In the genomic region with DNA sequence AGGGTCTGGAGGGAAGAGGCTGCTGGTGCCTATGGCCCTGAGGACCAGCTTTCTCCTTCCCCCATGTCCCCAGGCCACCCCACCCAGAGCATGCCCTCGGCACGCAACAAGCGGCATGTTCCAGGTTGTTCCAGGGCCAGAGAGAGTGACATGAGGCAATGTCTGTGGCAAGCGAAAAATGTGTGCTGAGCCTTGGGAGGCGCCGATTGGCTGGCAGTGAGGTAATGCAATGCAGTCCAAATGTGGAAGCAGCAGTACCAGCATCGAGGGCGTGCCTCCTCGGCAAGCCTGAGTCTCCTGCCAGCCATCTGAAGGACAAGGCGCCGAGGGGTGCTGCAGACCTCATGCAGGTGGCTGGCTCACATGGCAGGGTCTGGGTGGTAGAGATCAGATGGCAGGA, we compare ENCODE assay signal across 17 cellular contexts.
"Had no signal": no experiment of that assay in that cellular context is flagged by ENCODE, and none has a peak within 500 bp of the region (broad histone marks: within the 10 kb centered on the region; RNA-seq: fewer than 3 reads in every experiment).

No MANE protein-coding gene starts in this region.

- H3K79me2 ChIP-seq: parathyroid adenoma had no signal

- H3K4me2 ChIP-seq: neural progenitor cell had no signal

- H3K9me3 ChIP-seq: gastroesophageal sphincter, thyroid gland, uterus had no signal

- H2AFZ ChIP-seq: neural progenitor cell, parathyroid adenoma had no signal

- H3K27me3 ChIP-seq: brain microvascular endothelial cell, neural progenitor cell, thyroid gland, uterus had no signal

- H3K36me3 ChIP-seq: brain microvascular endothelial cell, gastroesophageal sphincter, neural progenitor cell, thyroid gland, uterus had no signal

- H3K4me3 ChIP-seq: gastroesophageal sphincter, neural progenitor cell, thyroid gland, uterus had no signal

- DNase-seq: activated B cell treated with CpG ODN at 0.5 μM for 24 hours; activated CD4-positive, alpha-beta T cell treated with anti-CD3 and anti-CD28 coated beads, Interleukin-2, amount 10 ng/mL, durations not matched to agents 24 days and 14 days; activated CD8-positive, alpha-beta memory T cell treated with anti-CD3 and anti-CD28 coated beads, Interleukin-2, amount 50 U/mL, for 48 hours; activated gamma-delta T cell treated with Interleukin-2 at 50 U/mL for 16 hours; activated T-cell treated with anti-CD3 and anti-CD28 coated beads, Interleukin-2, amount 50 U/mL, for 72 hours; brain microvascular endothelial cell; erythroblast; islet precursor cell; naive B cell; stimulated activated CD4-positive, alpha-beta T cell treated with anti-CD3 and anti-CD28 coated beads, Interleukin-2, amount 100 ng/mL, for 48 hours; T-helper 2 cell; thyroid gland; uterus had no signal

- H3K9ac ChIP-seq: neural progenitor cell, parathyroid adenoma had no signal

- FAIRE-seq: TTC549 had no signal

- H3K27ac ChIP-seq: brain microvascular endothelial cell, gastroesophageal sphincter, neural progenitor cell, parathyroid adenoma, thyroid gland, uterus had no signal

- H3K4me1 ChIP-seq: gastroesophageal sphincter, parathyroid adenoma, thyroid gland, uterus had no signal
